Comparison of ENCODE assay signal across 13 cellular contexts in the genomic region with DNA sequence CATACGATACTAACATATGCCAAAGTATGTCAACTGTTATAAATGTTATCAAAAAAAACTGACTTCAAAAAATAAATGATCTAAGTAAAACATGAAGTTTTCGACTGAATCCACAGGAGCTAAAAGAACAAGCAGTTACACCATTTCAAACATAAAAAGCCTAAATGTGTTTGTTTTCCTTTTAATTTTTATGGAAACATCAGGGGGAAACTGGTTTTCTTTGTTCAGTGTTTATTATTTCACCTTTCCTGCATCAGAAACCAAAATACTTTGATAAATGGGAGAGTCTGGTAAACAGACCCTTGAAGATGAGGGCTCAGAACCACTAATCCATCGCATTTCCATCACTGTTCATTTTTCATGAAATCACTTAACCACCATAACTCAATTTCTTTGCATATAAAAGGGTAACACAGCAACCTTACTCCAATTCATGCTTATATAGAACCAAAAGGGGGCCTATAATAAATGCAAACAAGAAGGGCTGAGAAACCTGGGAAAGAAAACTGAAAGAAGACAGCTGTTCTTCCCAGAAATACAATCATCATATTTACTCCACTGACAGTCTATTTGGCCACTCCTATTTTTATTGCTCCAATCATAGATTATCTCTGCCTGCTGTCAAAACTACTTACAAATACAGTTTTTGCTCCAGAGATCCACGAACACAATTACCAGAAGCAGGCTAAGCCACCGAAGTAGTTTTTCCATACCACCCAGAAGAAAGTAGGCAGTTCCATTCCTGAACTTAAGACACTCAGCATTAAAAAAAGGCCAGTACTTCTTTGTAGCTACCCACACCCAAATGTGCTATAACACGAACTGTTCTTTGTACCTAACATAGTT. TPM values are rescaled to one million over a fixed set of nuclear protein-coding genes. Genes with fewer than 3 reads are reported as not detected.
DNase-seq lines count a peak whose midpoint lies in the region; ATAC-seq and TF ChIP-seq lines count a peak whose summit lies in the region.
"Had no signal": no experiment of that assay in that cellular context is flagged by ENCODE, and none has a peak within 500 bp of the region (broad histone marks: within the 10 kb centered on the region; RNA-seq: fewer than 3 reads in every experiment).

No MANE protein-coding gene starts in this region.

- no peak overlapping the region for H3K4me2 ChIP-seq in mesendoderm (ENCODE audit: low read length)

- TF ChIP-seq POLR2A in heart left ventricle (IDR thresholded peaks at IDR 0.05) (no peak), uterus (IDR thresholded peaks at IDR 0.05) (no peak), gastrocnemius medialis (IDR thresholded peaks at IDR 0.05) (no peak)

- H4K8ac ChIP-seq in mesendoderm (ENCODE audit: low read depth, low read length) = no peak overlapping the region

- H3K36me3 ChIP-seq in heart left ventricle (no peaks in the 10 kb centered on the region), heart right ventricle (no peaks in the 10 kb centered on the region), mesendoderm (ENCODE audit: control insufficient read depth, insufficient read depth, low read length) (no peaks in the 10 kb centered on the region), uterus (no peaks in the 10 kb centered on the region), gastrocnemius medialis (no peaks in the 10 kb centered on the region)

- peaks cover 31% of the 10 kb centered on the region for H3K79me2 ChIP-seq in mesendoderm (ENCODE audit: control insufficient read depth, insufficient read depth, low read length)

- H3K9me3 ChIP-seq in heart left ventricle (no peaks in the 10 kb centered on the region), heart right ventricle (no peaks in the 10 kb centered on the region), uterus (no peaks in the 10 kb centered on the region), gastrocnemius medialis (no peaks in the 10 kb centered on the region)
- H3K9me3 ChIP-seq: testis had no signal

- DNase-seq in heart left ventricle = no peak
- no peak for DNase-seq in heart right ventricle
- DNase-seq in caudate nucleus (lab: John Stamatoyannopoulos, UW) = no peak
- no peak for DNase-seq in mesendoderm
- no peak for DNase-seq in uterus
- no peak for DNase-seq in CD1c-positive myeloid dendritic cell (ENCODE audit: extremely low spot score)
- no peak for DNase-seq in activated naive CD4-positive, alpha-beta T cell treated with Interleukin-2 at 50 U/mL for 16 hours
- DNase-seq in gastrocnemius medialis = no peak
- DNase-seq: activated gamma-delta T cell; effector memory CD4-positive, alpha-beta T cell; left ventricle myocardium superior; MM.1S; testis had no signal

- H3K9ac ChIP-seq in mesendoderm (ENCODE audit: low read length) = no peak overlapping the region

- no peak overlapping the region for H3K23ac ChIP-seq in mesendoderm (ENCODE audit: low read length)

- peak overlapping the region in 10 of 12 donors; percentile 6 to 67 (median 26) for H3K27ac ChIP-seq in heart left ventricle
- H3K27ac ChIP-seq in heart right ventricle = peak overlapping the region in 5 of 10 donors; percentile 29 to 76 (median 57)
- H3K27ac ChIP-seq in caudate nucleus (ENCODE audit: low read depth, low read length) = peak overlapping the region; percentile 40
- H3K27ac ChIP-seq in mesendoderm (ENCODE audit: low read depth, low read length) = no peak overlapping the region
- peak overlapping the region; percentile 29 to 74 for H3K27ac ChIP-seq in uterus
- H3K27ac ChIP-seq in gastrocnemius medialis = no peak overlapping the region

- H3K18ac ChIP-seq in mesendoderm (ENCODE audit: low read length) = peak overlapping the region; percentile 68

- no peak overlapping the region for H2AK5ac ChIP-seq in mesendoderm (ENCODE audit: low read length)

- H2BK15ac ChIP-seq in mesendoderm (replicated peaks; ENCODE audit: low read depth) = no peak overlapping the region

- H2BK5ac ChIP-seq in mesendoderm (ENCODE audit: low read length) = no peak overlapping the region

- TF ChIP-seq CTCF in heart left ventricle (IDR thresholded peaks at IDR 0.05) = no peak
- TF ChIP-seq CTCF in heart right ventricle (IDR thresholded peaks at IDR 0.05) = no peak
- no peak for TF ChIP-seq CTCF in uterus (IDR thresholded peaks at IDR 0.05)
- TF ChIP-seq CTCF in gastrocnemius medialis (IDR thresholded peaks at IDR 0.05 in 4 of 5, conservative IDR thresholded peaks at IDR 0.05 in 1 of 5) = no peak

- no peak overlapping the region for H3K4ac ChIP-seq in mesendoderm (ENCODE audit: low read depth, low read length)

- peaks cover 3 to 53% (median 42%) of the 10 kb centered on the region in 12 donors for H3K4me1 ChIP-seq in heart left ventricle
- H3K4me1 ChIP-seq in heart right ventricle = peaks cover 5 to 60% (median 50%) of the 10 kb centered on the region in 9 donors
- H3K4me1 ChIP-seq in mesendoderm (ENCODE audit: control insufficient read depth, low read depth, low read length) = peaks cover 16% of the 10 kb centered on the region
- peaks cover 0 to 8% of the 10 kb centered on the region in 2 donors for H3K4me1 ChIP-seq in uterus
- peaks cover 9 to 19% of the 10 kb centered on the region in 2 donors for H3K4me1 ChIP-seq in gastrocnemius medialis

- ATAC-seq in heart left ventricle = no peak
- no peak for ATAC-seq in heart right ventricle
- no peak for ATAC-seq in gastrocnemius medialis
- ATAC-seq: left ventricle myocardium superior had no signal

- H2BK120ac ChIP-seq in mesendoderm (ENCODE audit: low read depth, low read length) = peak overlapping the region; percentile 45

- intact Hi-C loops in heart left ventricle (cut with DNase I) = loop anchor here in 1 of 10 donors (10.0 kb wide), 1 partner anchor 66 kb away; no protein-coding TSS in a partner anchor
- intact Hi-C loops in heart right ventricle (cut with DNase I) = loop anchor here in 1 of 10 donors (10.0 kb wide), 1 partner anchor 66 kb away; no protein-coding TSS in a partner anchor
- intact Hi-C loops in uterus (cut with DNase I; ENCODE audit: low total_unique reads) = no loop called here
- intact Hi-C loops in gastrocnemius medialis (cut with DNase I; ENCODE audit: low total_unique reads) = no loop called here

- in situ Hi-C loops in gastrocnemius medialis (cut with MboI; ENCODE audit: low sequenced_read_pairs in 4 of 4) = no loop called here

- WGBS in heart left ventricle, 4 donors = 48 to 58% (median 51%) methylated on average over 6 of the region's 6 CpGs
- WGBS in heart right ventricle, 2 donors = 52% methylated on average over 6 of the region's 6 CpGs
- WGBS in mesendoderm (ENCODE audit: extremely low coverage, insufficient coverage, low lambda C conversion rate) = 100% methylated on average over 1 of the region's 6 CpGs

- no peak overlapping the region for H3K56ac ChIP-seq in mesendoderm (ENCODE audit: low read length)

- H3K27me3 ChIP-seq in heart left ventricle (no peaks in the 10 kb centered on the region), heart right ventricle (no peaks in the 10 kb centered on the region), mesendoderm (ENCODE audit: insufficient read depth, low read length, poor library complexity) (no peaks in the 10 kb centered on the region), uterus (no peaks in the 10 kb centered on the region), gastrocnemius medialis (no peaks in the 10 kb centered on the region)
- H3K27me3 ChIP-seq: testis had no signal

- peak overlapping the region in 1 of 12 donors; percentile 9 for H3K4me3 ChIP-seq in heart left ventricle
- peak overlapping the region in 3 of 10 donors; percentile 1 to 3 (median 3) for H3K4me3 ChIP-seq in heart right ventricle
- H3K4me3 ChIP-seq in mesendoderm (ENCODE audit: low read length) = no peak overlapping the region
- H3K4me3 ChIP-seq in uterus = no peak overlapping the region
- no peak overlapping the region for H3K4me3 ChIP-seq in gastrocnemius medialis
- H3K4me3 ChIP-seq: testis had no signal

- peaks cover 4% of the 10 kb centered on the region for H3K79me1 ChIP-seq in mesendoderm (ENCODE audit: low read length)

- no peak overlapping the region for H4K5ac ChIP-seq in mesendoderm (ENCODE audit: low read length)

RNA-seq across cellular contexts. Expression of gene FGD6, which starts 16.9 kb away (rescaled TPM):
- total RNA-seq in heart left ventricle (10 to 100 TPM; 11.9 to 29.1 (median 19.5) TPM), heart right ventricle (10 to 100 TPM; 15.6 to 33.4 (median 22.6) TPM), uterus (10 to 100 TPM in 3 of 4 donors, 1 to 10 TPM in 1; 7.6 to 25.3 (median 15.1) TPM), gastrocnemius medialis (1 to 10 TPM; 2.9 to 8.4 (median 4.4) TPM)
- polyA plus RNA-seq in heart left ventricle (1 to 10 TPM; 2.8 to 2.9 TPM), heart right ventricle (1 to 10 TPM; 1.2 to 2.8 TPM)
- polyA plus RNA-seq in mesendoderm (2013, experiment 1 of 2) = 8.6 TPM
- polyA plus RNA-seq in mesendoderm (2013, experiment 2 of 2) = 8.7 TPM

RNA-seq across cellular contexts. Expression of gene VEZT, which starts 17.3 kb away (rescaled TPM):
- total RNA-seq in heart left ventricle = 10 to 100 TPM; 53.6 to 89.9 (median 66.2) TPM
- polyA plus RNA-seq in heart left ventricle = 10 to 100 TPM; 14.6 to 36.2 TPM
- 10 to 100 TPM; 56.0 to 92.5 (median 75.0) TPM for total RNA-seq in heart right ventricle
- 10 to 100 TPM; 17.1 to 23.6 TPM for polyA plus RNA-seq in heart right ventricle
- 45.3 TPM for polyA plus RNA-seq in mesendoderm (2013, experiment 1 of 2)
- polyA plus RNA-seq in mesendoderm (2013, experiment 2 of 2) = 45.4 TPM
- total RNA-seq in uterus = 100 to 1,000 TPM in 1 of 4 donors, 10 to 100 TPM in 3; 38.9 to 172 (median 70.7) TPM
- 100 to 1,000 TPM; 100 to 131 (median 118) TPM for total RNA-seq in gastrocnemius medialis

Comparison
In these comparisons a context has a peak if more than half of its experiments do, and no peak if none do; other contexts are left out.
1. H3K27ac ChIP-seq: peak in heart left ventricle (10 of 12), caudate nucleus (single experiment) and uterus (2 of 2); none in mesendoderm (single experiment) and gastrocnemius medialis (0 of 4).